ENCODE assay signal across 9 cellular contexts in the genomic region with DNA sequence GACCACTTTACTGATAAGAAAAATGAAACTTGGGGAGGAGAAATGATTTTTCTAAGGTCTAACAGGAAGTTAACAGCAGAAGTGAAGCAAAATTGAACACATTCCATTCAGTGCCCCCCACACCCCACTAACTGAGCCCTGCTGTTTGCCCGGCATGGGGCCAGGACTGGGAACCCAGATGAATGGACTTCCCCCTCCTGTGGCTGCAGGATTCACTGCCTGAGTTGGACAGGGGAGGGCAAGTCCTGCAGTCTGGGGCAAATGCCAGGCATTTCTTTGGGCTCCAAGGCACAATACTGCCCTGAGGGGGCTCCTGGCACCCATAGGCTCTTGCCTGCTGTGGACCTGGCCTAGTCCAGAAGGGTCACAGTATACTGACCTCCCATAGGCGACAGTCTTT. TPM values are rescaled to one million over a fixed set of nuclear protein-coding genes. Genes with fewer than 3 reads are reported as not detected.
DNase-seq lines count a peak whose midpoint lies in the region; FAIRE-seq and TF ChIP-seq lines count a peak whose summit lies in the region.
"Had no signal": no experiment of that assay in that cellular context is flagged by ENCODE, and none has a peak within 500 bp of the region (broad histone marks: within the 10 kb centered on the region; RNA-seq: fewer than 3 reads in every experiment).

No MANE protein-coding gene starts in this region.

- no peaks in the 10 kb centered on the region for H3K36me3 Mint-ChIP-seq in HFFc6 (ENCODE audit: low read depth)

- peaks cover 37% of the 10 kb centered on the region for H3K4me1 Mint-ChIP-seq in HFFc6 (ENCODE audit: low read depth)

- H3K27ac Mint-ChIP-seq in HFFc6 = no peak overlapping the region

- no peaks in the 10 kb centered on the region for H3K27me3 Mint-ChIP-seq in HFFc6 (ENCODE audit: insufficient read depth)

- DNase-seq in HFFc6 (no peak), astrocyte of the spinal cord (ENCODE audit: low read depth, low spot score) (peak; percentile 65), midbrain (lab: John Stamatoyannopoulos, UW) (peak; percentile 32), GM19238 (ENCODE audit: insufficient read length, low spot score) (no peak), GM12892 (ENCODE audit: insufficient read length) (no peak), NOMO-1 (lab: John Stamatoyannopoulos, UW; ENCODE audit: unreplicated experiment in 2 of 2) (no peak)
- DNase-seq in stimulated activated CD4-positive, alpha-beta T cell treated with anti-CD3 and anti-CD28 coated beads, Interleukin-12 subunit alpha, Interleukin-12 subunit beta, amount 100 ng/mL, for 4 hours = no peak
- DNase-seq: NCI-H1105 treated with DMSO at 0.1 percent for 48 hours had no signal

- TF ChIP-seq CTCF in HFFc6 (IDR thresholded peaks at IDR 0.05) (peak; percentile 26; the same call in 1 of the 2 replicates), astrocyte of the spinal cord (IDR thresholded peaks at IDR 0.05; ENCODE audit: low read depth, low read length) (peak; percentile 24)

- H3K4me3 ChIP-seq in GM08714 (ENCODE audit: low read length) (peak overlapping the region; percentile 32; the same call in 1 of the 2 replicates), astrocyte of the spinal cord (ENCODE audit: low read depth, low read length) (no peak overlapping the region)

- no peaks in the 10 kb centered on the region for H3K9me3 Mint-ChIP-seq in HFFc6

- TF ChIP-seq POLR2A in GM12892 (IDR thresholded peaks at IDR 0.05; ENCODE audit: low read depth, low read length) = no peak

- no peak for FAIRE-seq in GM12892 (lab: Jason Lieb, UNC)

- in situ Hi-C loops in astrocyte of the spinal cord (cut with HindIII; ENCODE audit: low sequenced_read_pairs) = no loop called here

- no peak overlapping the region for H3K4me3 Mint-ChIP-seq in HFFc6

RNA-seq across cellular contexts. Expression of gene FYN, which starts 28.3 kb away (rescaled TPM):
- total RNA-seq in HFFc6 (2021; fragmentation: NEBNext Ultra II Directional; extraction: Animal tissue kit (Norgen Biotek cat#: 25700)) = 10 to 100 TPM; 41.5 to 59.9 (median 49.7) TPM
- polyA plus RNA-seq in GM12892 (2012; ENCODE audit: missing spikeins) = 4.2 TPM

Comparison
In these comparisons a context has a peak if more than half of its experiments do, and no peak if none do; other contexts are left out.
1. DNase-seq: peak in astrocyte of the spinal cord (single experiment) and midbrain (single experiment); none in HFFc6 (single experiment), GM19238 (single experiment), GM12892 (single experiment), stimulated activated CD4-positive, alpha-beta T cell treated with anti-CD3 and anti-CD28 coated beads, Interleukin-12 subunit alpha, Interleukin-12 subunit beta, amount 100 ng/mL, for 4 hours (single experiment) and NOMO-1 (0 of 2).